In the genomic region with DNA sequence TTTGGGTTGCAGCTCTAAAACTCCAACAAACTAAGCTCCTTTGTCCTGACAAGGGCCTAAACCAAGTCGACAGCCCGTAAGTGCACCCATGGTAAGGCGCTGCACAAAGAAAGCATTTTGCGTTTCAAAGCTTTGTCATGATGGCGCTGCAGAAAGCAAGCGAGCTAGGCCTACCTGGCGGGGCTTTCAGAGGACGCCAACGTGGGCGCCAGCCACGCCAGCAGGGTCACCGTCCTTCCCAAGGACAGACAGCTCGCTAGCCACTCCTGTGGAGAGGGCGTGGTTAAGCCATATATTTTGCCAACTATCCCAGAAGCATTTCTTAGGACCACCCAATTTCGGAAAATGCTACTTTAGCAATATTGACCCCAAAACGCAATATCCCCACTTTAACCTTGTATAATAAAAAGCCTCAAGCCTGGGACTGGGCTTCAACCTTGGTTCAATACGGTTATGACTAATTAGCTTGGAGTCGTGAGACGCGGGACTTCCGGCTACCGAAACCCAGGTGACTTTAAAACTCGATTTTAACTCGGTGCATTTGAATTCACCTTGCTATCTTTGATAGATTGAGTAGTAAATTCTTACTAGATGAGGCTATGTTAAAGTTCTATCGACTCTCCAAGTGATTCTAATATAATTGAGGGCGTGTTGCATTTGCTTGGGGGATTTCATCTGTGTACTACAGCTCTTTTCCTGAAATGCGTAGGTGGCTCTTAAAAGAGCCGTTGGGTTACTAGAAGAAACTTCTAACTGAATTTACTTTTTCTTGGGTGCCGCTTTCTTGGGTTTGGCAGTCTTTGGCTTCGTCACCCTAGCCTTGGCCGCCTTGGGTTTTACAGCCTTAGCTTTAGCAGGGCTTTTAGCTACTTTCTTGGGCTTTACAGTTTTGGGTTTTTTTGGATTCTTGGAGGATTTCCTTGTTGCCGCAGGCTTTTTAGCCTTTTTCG, we compare ENCODE assay signal across 11 cellular contexts. TPM values are rescaled to one million over a fixed set of nuclear protein-coding genes. Genes with fewer than 3 reads are reported as not detected.
DNase-seq lines count a peak whose midpoint lies in the region; ATAC-seq, FAIRE-seq and TF ChIP-seq lines count a peak whose summit lies in the region.
"Had no signal": no experiment of that assay in that cellular context is flagged by ENCODE, and none has a peak within 500 bp of the region (broad histone marks: within the 10 kb centered on the region; RNA-seq: fewer than 3 reads in every experiment).

No MANE protein-coding gene starts in this region.

- peak overlapping the region; percentile 54 to 64 for H3K4me2 ChIP-seq in H1 (ENCODE audit: insufficient read depth in 1 of 2, low read depth in 2 of 2, low read length in 2 of 2)

- no peak for TF ChIP-seq RAD21 in H1 (IDR thresholded peaks at IDR 0.05 in 1 of 2, conservative IDR thresholded peaks at IDR 0.05 in 1 of 2; ENCODE audit: low read depth in 2 of 2, low read length in 2 of 2)

- peak overlapping the region; percentile 21; the same call in 1 of the 2 replicates for H3K18ac ChIP-seq in H1 (ENCODE audit: extremely low read depth, low read length)

- no peak overlapping the region for H4K91ac ChIP-seq in H1 (replicated peaks; ENCODE audit: insufficient read length, low read length)

- no peaks in the 10 kb centered on the region for H4K20me1 ChIP-seq in H1 (replicated peaks in 1 of 2; ENCODE audit: control insufficient read depth in 1 of 2, insufficient read depth in 2 of 2, low read length in 2 of 2)

- no peak overlapping the region for H3K23ac ChIP-seq in H1 (ENCODE audit: insufficient read length)

- H2BK12ac ChIP-seq in H1 (ENCODE audit: low read depth, low read length), result no peak overlapping the region

- H3K36me3 ChIP-seq in H1 (ENCODE audit: control insufficient read depth in 2 of 4, insufficient read depth in 4 of 4, low read length in 3 of 4) (no peaks in the 10 kb centered on the region), muscle layer of duodenum (ENCODE audit: control insufficient read depth in 1 of 2, insufficient read depth in 2 of 2, low read length in 2 of 2) (no peaks in the 10 kb centered on the region), vagina (no peaks in the 10 kb centered on the region)
- H3K36me3 ChIP-seq: SJSA1 had no signal

- H3K9me3 ChIP-seq in H1 (ENCODE audit: insufficient read depth in 2 of 2, low read depth in 1 of 2, low read length in 1 of 2), result no peaks in the 10 kb centered on the region
- H3K9me3 ChIP-seq in muscle layer of duodenum (ENCODE audit: control insufficient read depth in 1 of 2, low read length in 2 of 2), result no peaks in the 10 kb centered on the region
- H3K9me3 ChIP-seq in vagina, result no peaks in the 10 kb centered on the region
- H3K9me3 ChIP-seq: SJSA1 had no signal

- no peaks in the 10 kb centered on the region for H3K79me1 ChIP-seq in H1 (ENCODE audit: low read depth, low read length)

- no peak overlapping the region; the same call in 1 of the 2 replicates for H2AK5ac ChIP-seq in H1 (ENCODE audit: low read depth, low read length)

- no peak overlapping the region for H2BK20ac ChIP-seq in H1 (ENCODE audit: low read length)

- H3K27me3 ChIP-seq in H1 (replicated peaks in 1 of 4; ENCODE audit: control insufficient read depth in 3 of 4, extremely low read depth in 1 of 4, insufficient read depth in 3 of 4, low read length in 3 of 4) (no peaks in the 10 kb centered on the region), muscle layer of duodenum (ENCODE audit: low read depth, low read length) (no peaks in the 10 kb centered on the region), vagina (no peaks in the 10 kb centered on the region)
- H3K27me3 ChIP-seq: SJSA1 had no signal

- TF ChIP-seq CTCF in H1 (IDR thresholded peaks at IDR 0.05; ENCODE audit: control extremely low read depth in 1 of 3, insufficient read depth in 1 of 3, low read depth in 1 of 3, low read length in 3 of 3) (no peak), vagina (IDR thresholded peaks at IDR 0.05) (no peak)

- POLR2A ChIA-PET in H1 (lab: Charles Lee; ENCODE audit: partially characterized antibody), result interaction anchor here (0.9 to 32.8 kb wide), 16 partner anchors 7 to 207 kb away, joined by 3 to 1982 read pairs (median 4); a partner anchor contains a TSS

- no peak overlapping the region for H3K4ac ChIP-seq in H1 (replicated peaks; ENCODE audit: insufficient read length, low read depth, low read length)

- CTCF ChIA-PET in H1 (lab: Charles Lee; ENCODE audit: partially characterized antibody), result interaction anchor here (0.5 to 8.9 kb wide), 13 partner anchors 9 to 467 kb away, joined by 3 to 67 read pairs (median 3); no protein-coding TSS in a partner anchor

- H3K9ac ChIP-seq in H1 (replicated peaks in 1 of 4; ENCODE audit: extremely low read depth in 1 of 4, low read depth in 3 of 4, low read length in 3 of 4), result peak overlapping the region; percentile 40 to 78 (median 58)

- H3K4me1 ChIP-seq in H1 (replicated peaks in 1 of 4; ENCODE audit: control insufficient read depth in 3 of 4, insufficient read depth in 4 of 4, low read length in 3 of 4), result peaks cover 0 to 8% (median under 1%) of the 10 kb centered on the region in 4 experiments; a peak in 4 of 7 replicates
- peaks cover 0 to 9% of the 10 kb centered on the region in 2 donors for H3K4me1 ChIP-seq in muscle layer of duodenum (ENCODE audit: control insufficient read depth in 1 of 2, insufficient read depth in 2 of 2, low read length in 2 of 2)
- H3K4me1 ChIP-seq in vagina, result peaks cover 13% of the 10 kb centered on the region

- intact Hi-C loops in Right ventricle myocardium inferior (cut with DNase I), result no loop called here
- intact Hi-C loops in cardiac septum (cut with DNase I), result loop anchor here (1.0 kb wide), 1 partner anchor 24 kb away; no protein-coding TSS in a partner anchor
- intact Hi-C loops in vagina (cut with DNase I), result loop anchor here (5.0 kb wide), 1 partner anchor 609 kb away; no protein-coding TSS in a partner anchor

- H3K4me3 ChIP-seq in H1 (ENCODE audit: extremely low read depth in 1 of 4, insufficient read depth in 2 of 4, low read depth in 3 of 4, low read length in 4 of 4), result peak overlapping the region; percentile 35 to 55 (median 40)
- H3K4me3 ChIP-seq in muscle layer of duodenum (ENCODE audit: low read depth in 1 of 2, low read length in 2 of 2), result peak overlapping the region; percentile 43 to 65
- peak overlapping the region; percentile 41 to 43 for H3K4me3 ChIP-seq in vagina
- H3K4me3 ChIP-seq: SJSA1 had no signal

- H2BK15ac ChIP-seq in H1 (ENCODE audit: low read length), result no peak overlapping the region

- no peaks in the 10 kb centered on the region for H3K79me2 ChIP-seq in H1 (ENCODE audit: control insufficient read depth in 1 of 2, insufficient read depth in 2 of 2, low read length in 2 of 2)

- peak overlapping the region; percentile 42 for H3K56ac ChIP-seq in H1 (replicated peaks; ENCODE audit: insufficient read length, low read depth, low read length)

- peak overlapping the region; percentile 82; the same call in 1 of the 2 replicates for H2BK5ac ChIP-seq in H1 (ENCODE audit: low read depth, low read length)

- FAIRE-seq in H1 (lab: Jason Lieb, UNC), result no peak

- no peak overlapping the region for H4K5ac ChIP-seq in H1 (ENCODE audit: insufficient read length, low read depth, low read length)

- no peak for TF ChIP-seq EP300 in H1 (IDR thresholded peaks at IDR 0.05; ENCODE audit: borderline replicate concordance in 1 of 2, low read depth in 2 of 2, low read length in 2 of 2)

- H3K27ac ChIP-seq in H1 (ENCODE audit: low read depth, low read length) (peak overlapping the region; percentile 43; the same call in 1 of the 2 replicates), muscle layer of duodenum (ENCODE audit: low read length) (peak overlapping the region; percentile 9), vagina (peak overlapping the region; percentile 71)
- H3K27ac ChIP-seq: C4-2B, SJSA1 had no signal

- WGBS in H1 (ENCODE audit: extremely low coverage in 1 of 2, insufficient coverage in 1 of 2, insufficient read length in 1 of 2, insufficient replicate concordance in 2 of 2, low coverage in 1 of 2, low lambda C conversion rate in 2 of 2, missing lambda C conversion rate in 1 of 2), 2 experiments, result 70% methylated on average over 33 of the region's 33 CpGs; no CpG with 5 or more reads in 1 of the 2 experiments

- H2BK120ac ChIP-seq in H1 (replicated peaks; ENCODE audit: low read depth, low read length), result no peak overlapping the region

- H2AFZ ChIP-seq in H1 (ENCODE audit: low read length), result no peak overlapping the region

- peaks cover 3% of the 10 kb centered on the region for H3K23me2 ChIP-seq in H1 (ENCODE audit: low read depth, low read length)

- DNase-seq in Right ventricle myocardium inferior (ENCODE audit: missing footprints), result no peak
- DNase-seq in cardiac septum (ENCODE audit: low spot score), result no peak
- no peak for DNase-seq in H1 (ENCODE audit: low read depth in 1 of 2, low spot score in 2 of 2)
- DNase-seq in vagina (ENCODE audit: extremely low spot score in 2 of 2), result no peak
- no peak for DNase-seq in islet precursor cell
- no peak for DNase-seq in NCI-H345 treated with DMSO at 0.1 percent for 48 hours (lab: John Stamatoyannopoulos, UW; ENCODE audit: unreplicated experiment)
- DNase-seq: cerebellar nuclear complex had no signal

- TF ChIP-seq POLR2A in H1 (IDR thresholded peaks at IDR 0.05; ENCODE audit: control extremely low read depth in 1 of 2, low read depth in 2 of 2, low read length in 2 of 2) (peak; percentile 50 to 72), vagina (IDR thresholded peaks at IDR 0.05) (no peak)

- H4K8ac ChIP-seq in H1 (ENCODE audit: extremely low read depth, insufficient read depth, low read length), result no peak overlapping the region

- ATAC-seq in Right ventricle myocardium inferior (peak; percentile 67), GM18502 (IDR thresholded peaks at IDR 0.05; ENCODE audit: poor library complexity, unreplicated experiment) (no peak)

- no peak overlapping the region for H3K14ac ChIP-seq in H1 (ENCODE audit: insufficient read length)

TF ChIP-seq in H1, 55 proteins besides CTCF, POLR2A, EP300 and RAD21 (continues in another document):
- TF ChIP-seq ASH2L (IDR thresholded peaks at IDR 0.05; ENCODE audit: low read length) (no peak), GABPA (IDR thresholded peaks at IDR 0.05; ENCODE audit: borderline replicate concordance, insufficient read depth, low read length) (no peak), CREB1 (IDR thresholded peaks at IDR 0.05) (no peak), MAFK (IDR thresholded peaks at IDR 0.05; ENCODE audit: low read depth, low read length) (no peak), TAF1 (IDR thresholded peaks at IDR 0.05; ENCODE audit: low read depth, low read length) (peak; percentile 41; the same call in 1 of the 2 replicates)

RNA-seq across cellular contexts. Expression of gene TRIM38, which starts 54.0 kb away (rescaled TPM):
- 2.7 TPM for total RNA-seq in Right ventricle myocardium inferior
- total RNA-seq in cardiac septum, result 2.5 TPM
- total RNA-seq in H1 (2021; fragmentation: NEBNext Ultra II Directional; extraction: Animal tissue kit (Norgen Biotek cat#: 25700)), result 0.27 and 0.43 TPM in 2 replicates
- 0.25 and 0.56 TPM in 2 replicates for polyA plus RNA-seq in H1 (2011; rRNA removed)
- 0.44 TPM for polyA plus RNA-seq in H1 (2011; cell fraction: cytosol; rRNA removed)
- 0.54 TPM for polyA plus RNA-seq in H1 (2011; cell fraction: nucleus; rRNA removed)
- 0.48 to 0.77 TPM (median 0.66 TPM) in 4 replicates for polyA plus RNA-seq in H1 (2012, experiment 1 of 2)
- polyA plus RNA-seq in H1 (2012, experiment 2 of 2), result 0.07 TPM
- polyA plus RNA-seq in H1 (2013, experiment 1 of 2), result 0.32 TPM
- 0.29 TPM for polyA plus RNA-seq in H1 (2013, experiment 2 of 2)
- polyA minus RNA-seq in H1 (2011; rRNA and poly(A)+ RNA removed), result 0.91 and 1.3 TPM in 2 replicates
- polyA minus RNA-seq in H1 (2011; cell fraction: cytosol; rRNA and poly(A)+ RNA removed), result 0.29 TPM
- 1.9 TPM for polyA minus RNA-seq in H1 (2011; cell fraction: nucleus; rRNA and poly(A)+ RNA removed)
- 8.1 TPM for total RNA-seq in vagina

Comparison
In these comparisons a context has a peak if more than half of its experiments do, and no peak if none do; other contexts are left out.
1. H3K27ac ChIP-seq: peak in every context shown above with its lines; median percentile 71 in vagina; 43 in H1; 9 in muscle layer of duodenum.
2. POLR2A ChIP-seq: peak in H1 (2 of 2); none in vagina (0 of 2).
3. Peak in every context shown above with its lines, with median percentiles within 50 percentile points of each other: H3K4me3 ChIP-seq.